In genomic region chr9:136488247-136489214, GRCh38 we compare ENCODE assay signal across 7 cellular contexts. TPM values are rescaled to one million over a fixed set of nuclear protein-coding genes. Genes with fewer than 3 reads are reported as not detected.
A peak's percentile ranks its signal among the peaks of the same experiment; 100 is the strongest.
DNase-seq lines count a peak whose midpoint lies in the region; ATAC-seq, FAIRE-seq and TF ChIP-seq lines count a peak whose summit lies in the region.

No MANE protein-coding gene starts in this region.

- H3K9ac ChIP-seq in colonic mucosa (ENCODE audit: low read depth in 2 of 2, low read length in 2 of 2) = no peak overlapping the region

- intact Hi-C loops in colonic mucosa (cut with DNase I) (loop anchor here (2.0 kb wide), 1 partner anchor 142 kb away; no protein-coding TSS in a partner anchor), lower lobe of right lung (cut with DNase I) (loop anchor here (5.0 kb wide), 1 partner anchor 144 kb away; no protein-coding TSS in a partner anchor)

- H3K36me3 ChIP-seq in colonic mucosa (no peaks in the 10 kb centered on the region), lower lobe of right lung (no peaks in the 10 kb centered on the region)

- no peak overlapping the region for H3K27ac ChIP-seq in colonic mucosa
- no peak overlapping the region for H3K27ac ChIP-seq in lower lobe of right lung

- no peak for TF ChIP-seq POLR2A in GM12891 (IDR thresholded peaks at IDR 0.05; ENCODE audit: low read depth, low read length)

- TF ChIP-seq CTCF in colonic mucosa (IDR thresholded peaks at IDR 0.05) = peak; percentile 95
- peak; percentile 98 for TF ChIP-seq CTCF in lower lobe of right lung (IDR thresholded peaks at IDR 0.05)

- H3K4me1 ChIP-seq in colonic mucosa = peaks cover 11% of the 10 kb centered on the region
- peaks cover 19% of the 10 kb centered on the region for H3K4me1 ChIP-seq in lower lobe of right lung

- H3K9me3 ChIP-seq in colonic mucosa (no peaks in the 10 kb centered on the region), lower lobe of right lung (no peaks in the 10 kb centered on the region)

- ATAC-seq in lower lobe of right lung = peak; percentile 56 to 58
- ATAC-seq in GM19324 (IDR thresholded peaks at IDR 0.05; ENCODE audit: low FRiP score, unreplicated experiment) = no peak

- DNase-seq in GM12891 (ENCODE audit: insufficient read length, low spot score) = no peak
- DNase-seq in NCI-H2171 (lab: John Stamatoyannopoulos, UW) = peak; percentile 79
- DNase-seq in activated CD4-positive, alpha-beta T cell treated with anti-CD3 and anti-CD28 coated beads, Interleukin-2, amount 50 U/mL, for 1 hour = peak; percentile 78
- peak; percentile 79 for DNase-seq in colonic mucosa
- DNase-seq in lower lobe of right lung = peak; percentile 85
- DNase-seq in stimulated activated CD8-positive, alpha-beta memory T cell treated with anti-CD3 and anti-CD28 coated beads, Interleukin-15, amount 100 ng/mL, for 24 hours (ENCODE audit: low read depth) = peak; percentile 54

- FAIRE-seq in GM12891 (lab: Jason Lieb, UNC) = peak; percentile 88

- no peak overlapping the region for H3K4me3 ChIP-seq in colonic mucosa
- no peak overlapping the region for H3K4me3 ChIP-seq in lower lobe of right lung

- no peaks in the 10 kb centered on the region for H3K27me3 ChIP-seq in colonic mucosa
- no peaks in the 10 kb centered on the region for H3K27me3 ChIP-seq in lower lobe of right lung (ENCODE audit: low read depth)

TF ChIP-seq in GM12891, 5 proteins besides CTCF, POLR2A, EP300 and RAD21:
- TF ChIP-seq PAX5 (IDR thresholded peaks at IDR 0.05; ENCODE audit: insufficient read depth, low read length, severe bottlenecking) (no peak), POLR2AphosphoS5 (IDR thresholded peaks at IDR 0.05; ENCODE audit: low read depth, low read length) (no peak), SPI1 (IDR thresholded peaks at IDR 0.05; ENCODE audit: low read depth, low read length) (no peak), TAF1 (IDR thresholded peaks at IDR 0.05; ENCODE audit: low read depth, low read length) (no peak), POU2F2 (IDR thresholded peaks at IDR 0.05; ENCODE audit: low read depth, low read length) (no peak)

RNA-seq across cellular contexts. Expression of gene SEC16A, which starts 5.7 kb away (rescaled TPM):
- 31.0 TPM for polyA plus RNA-seq in GM12891 (2012; ENCODE audit: low read depth, missing spikeins)
- total RNA-seq in colonic mucosa (100 to 1,000 TPM in 1 of 2 donors, 10 to 100 TPM in 1; 66.2 to 104 TPM), lower lobe of right lung (66.5 TPM)

RNA-seq across cellular contexts. Expression of gene INPP5E, which starts 48.9 kb away (rescaled TPM):
- 6.6 TPM for polyA plus RNA-seq in GM12891 (2012; ENCODE audit: low read depth, missing spikeins)
- 10 to 100 TPM in 1 of 2 donors, 1 to 10 TPM in 1; 8.3 to 12.1 TPM for total RNA-seq in colonic mucosa
- 13.8 TPM for total RNA-seq in lower lobe of right lung

RNA-seq across cellular contexts. Expression of gene NOTCH1, which starts 57.3 kb away (rescaled TPM):
- polyA plus RNA-seq in GM12891 (2012; ENCODE audit: low read depth, missing spikeins) = 7.0 TPM
- 10 to 100 TPM; 49.3 to 99.4 TPM for total RNA-seq in colonic mucosa
- 91.4 TPM for total RNA-seq in lower lobe of right lung
